In the genomic region with DNA sequence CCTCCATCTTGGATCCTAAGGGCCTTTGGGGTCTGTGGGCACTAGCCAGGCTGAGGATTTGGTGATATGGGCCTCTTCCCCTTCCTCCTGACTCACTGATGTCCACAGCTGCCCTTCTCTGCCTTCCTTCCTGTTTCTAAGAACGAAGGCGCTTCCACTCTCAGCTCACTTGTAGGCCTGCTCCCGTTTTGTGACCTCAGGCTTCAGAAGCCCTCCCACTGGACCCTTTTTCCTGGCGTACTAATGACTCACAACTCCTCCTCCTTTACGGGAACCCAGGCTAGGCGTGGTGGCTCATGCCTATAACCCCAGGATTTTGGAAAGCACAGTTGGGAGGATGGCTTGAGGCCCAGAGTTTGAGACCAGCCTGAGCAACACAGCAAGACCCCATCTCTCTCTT, we compare ENCODE assay signal across 11 cellular contexts. TPM values are rescaled to one million over a fixed set of nuclear protein-coding genes. Genes with fewer than 3 reads are reported as not detected.
DNase-seq lines count a peak whose midpoint lies in the region; ATAC-seq, FAIRE-seq and TF ChIP-seq lines count a peak whose summit lies in the region.
"Had no signal": no experiment of that assay in that cellular context is flagged by ENCODE, and none has a peak within 500 bp of the region (broad histone marks: within the 10 kb centered on the region; RNA-seq: fewer than 3 reads in every experiment).

No MANE protein-coding gene starts in this region.

- TF ChIP-seq CTCF in fibroblast of pulmonary artery (IDR thresholded peaks at IDR 0.05; ENCODE audit: low read length, missing control alignments): no peak
- no peak for TF ChIP-seq CTCF in pancreas (IDR thresholded peaks at IDR 0.05)

- 84 to 85% methylated on average over 6 of the region's 6 CpGs for WGBS in pancreas, 2 donors

- peak; percentile 63 for DNase-seq in CMK (ENCODE audit: low read depth)
- DNase-seq in T-helper 17 cell: no peak
- DNase-seq in fibroblast of pulmonary artery (ENCODE audit: low read depth): peak; percentile 95
- peak in 1 of 6 donors; percentile 52 for DNase-seq in pancreas
- no peak for DNase-seq in HUDEP-2 (lab: John Stamatoyannopoulos, UW; ENCODE audit: unreplicated experiment in 76 of 76)
- DNase-seq in NCI-H2107 treated with DMSO at 0.1 percent for 48 hours (lab: John Stamatoyannopoulos, UW; ENCODE audit: unreplicated experiment): no peak
- DNase-seq: activated naive CD4-positive, alpha-beta T cell treated with anti-CD3 and anti-CD28 coated beads, Interleukin-2, amount 10 ng/mL, durations not matched to agents 7 days and 5 days; naive thymus-derived CD8-positive, alpha-beta T cell; NCI-H82 had no signal

- H3K36me3 ChIP-seq in pancreas: peaks cover 3 to 84% (median 29%) of the 10 kb centered on the region in 3 donors

- no peak overlapping the region for H3K4me3 ChIP-seq in fibroblast of pulmonary artery (replicated peaks; ENCODE audit: low read depth, low read length)
- H3K4me3 ChIP-seq in pancreas: no peak overlapping the region

- H3K9me3 ChIP-seq in T-helper 17 cell (ENCODE audit: control insufficient read depth, low read length, poor library complexity, severe bottlenecking): no peaks in the 10 kb centered on the region
- H3K9me3 ChIP-seq in pancreas: no peaks in the 10 kb centered on the region

- intact Hi-C loops in pancreas (cut with DNase I): loop anchor here in 1 of 3 donors (10.0 kb wide), 1 partner anchor 66 kb away; the partner anchor contains the start of gene DNM2

- no peak overlapping the region for H3K4me3 Mint-ChIP-seq in T-helper 17 cell
- H3K4me3 Mint-ChIP-seq: activated naive CD4-positive, alpha-beta T cell treated with anti-CD3 and anti-CD28 coated beads, Interleukin-2, amount 10 ng/mL, durations not matched to agents 7 days and 5 days; naive thymus-derived CD8-positive, alpha-beta T cell had no signal

- H3K27me3 Mint-ChIP-seq in T-helper 17 cell: no peaks in the 10 kb centered on the region
- H3K27me3 Mint-ChIP-seq: activated naive CD4-positive, alpha-beta T cell treated with anti-CD3 and anti-CD28 coated beads, Interleukin-2, amount 10 ng/mL, durations not matched to agents 7 days and 5 days; naive thymus-derived CD8-positive, alpha-beta T cell had no signal

- H3K27me3 ChIP-seq in pancreas: no peaks in the 10 kb centered on the region

- H3K4me1 ChIP-seq in pancreas: no peaks in the 10 kb centered on the region

- no peak for FAIRE-seq in pancreas (lab: Jason Lieb, UNC)

- H3K27ac ChIP-seq in pancreas: peak overlapping the region in 2 of 4 donors; percentile 56 to 62

- H3K36me3 Mint-ChIP-seq in T-helper 17 cell (ENCODE audit: low read depth): peaks cover 6% of the 10 kb centered on the region

- ATAC-seq in T-helper 17 cell (no peak), pancreas (peak in 3 of 4 donors; percentile 59 to 81 (median 67)), GM21825 (IDR thresholded peaks at IDR 0.05; ENCODE audit: unreplicated experiment) (no peak), HG03159 (IDR thresholded peaks at IDR 0.05; ENCODE audit: unreplicated experiment) (no peak)
- ATAC-seq: naive thymus-derived CD8-positive, alpha-beta T cell had no signal

- peak overlapping the region; percentile 81 for H3K27ac Mint-ChIP-seq in T-helper 17 cell

- peaks cover 11% of the 10 kb centered on the region for H3K4me1 Mint-ChIP-seq in T-helper 17 cell

RNA-seq across cellular contexts. Expression of gene TMED1, which starts 55.6 kb away (rescaled TPM):
- total RNA-seq in T-helper 17 cell (10 to 100 TPM in 1 of 2 donors, 1 to 10 TPM in 1; 8.7 to 10.5 TPM), pancreas (10 to 100 TPM; 13.6 to 22.6 (median 18.7) TPM)
- polyA plus RNA-seq in pancreas: 10 to 100 TPM; 19.3 to 32.3 TPM

Comparison
In these comparisons a context has a peak if more than half of its experiments do, and no peak if none do; other contexts are left out.
1. DNase-seq: peak in CMK (single experiment) and fibroblast of pulmonary artery (single experiment); none in T-helper 17 cell (0 of 3), HUDEP-2 (0 of 76) and NCI-H2107 treated with DMSO at 0.1 percent for 48 hours (single experiment).
2. ATAC-seq: peak in pancreas (3 of 4); none in T-helper 17 cell (single experiment), GM21825 (single experiment) and HG03159 (single experiment).